In genomic region chr6:132812756-132813172, GRCh38 we compare ENCODE assay signal across 8 cellular contexts. TPM values are rescaled to one million over a fixed set of nuclear protein-coding genes. Genes with fewer than 3 reads are reported as not detected.
DNase-seq lines count a peak whose midpoint lies in the region; ATAC-seq and TF ChIP-seq lines count a peak whose summit lies in the region.

No MANE protein-coding gene starts in this region.

- WGBS in adrenal gland, 4 donors: 1% methylated on average over 5 of the region's 5 CpGs
- 0% methylated on average over 5 of the region's 5 CpGs for WGBS in right lobe of liver (ENCODE audit: insufficient coverage, low coverage, low lambda C conversion rate, missing lambda C conversion rate)

- H3K27ac Mint-ChIP-seq in type B pancreatic cell: peak overlapping the region; percentile 96

- peak overlapping the region; percentile 98 for H3K4me3 Mint-ChIP-seq in type B pancreatic cell

- no peaks in the 10 kb centered on the region for H3K27me3 ChIP-seq in right atrium auricular region
- no peaks in the 10 kb centered on the region for H3K27me3 ChIP-seq in adrenal gland
- H3K27me3 ChIP-seq in right lobe of liver: no peaks in the 10 kb centered on the region

- H3K4me1 ChIP-seq in right atrium auricular region (peaks cover 0 to 31% of the 10 kb centered on the region in 2 donors), adrenal gland (replicated peaks in 1 of 2) (peaks cover 15 to 38% of the 10 kb centered on the region in 2 donors), right lobe of liver (peaks cover 0 to 36% (median 2%) of the 10 kb centered on the region in 4 donors)

- ATAC-seq in Right ventricle myocardium inferior: no peak
- peak; percentile 8 for ATAC-seq in HG03442 (IDR thresholded peaks at IDR 0.05; ENCODE audit: unreplicated experiment)
- ATAC-seq in right lobe of liver: peak in 3 of 4 donors; percentile 10 to 30 (median 15)

- H3K9me3 Mint-ChIP-seq in type B pancreatic cell: no peaks in the 10 kb centered on the region

- H3K36me3 ChIP-seq in right atrium auricular region (peaks cover 21% of the 10 kb centered on the region), adrenal gland (replicated peaks in 1 of 2) (peaks cover 0 to 25% of the 10 kb centered on the region in 2 donors), right lobe of liver (peaks cover 0 to 20% (median 12%) of the 10 kb centered on the region in 4 donors)

- DNase-seq in right atrium auricular region (ENCODE audit: low spot score) (no peak), Right ventricle myocardium inferior (ENCODE audit: missing footprints) (no peak), adrenal gland (no peak), right lobe of liver (no peak), type B pancreatic cell (ENCODE audit: extremely low spot score, unreplicated experiment) (no peak), GM03348 (ENCODE audit: low spot score) (no peak)
- DNase-seq in stimulated activated CD8-positive, alpha-beta memory T cell treated with anti-CD3 and anti-CD28 coated beads, Interleukin-4, amount 100 ng/mL, for 48 hours: no peak

- intact Hi-C loops in Right ventricle myocardium inferior (cut with DNase I) (loop anchor here (5.0 kb wide), 2 partner anchors 300 to 1140 kb away; partner anchors contain the start of genes STX7 and TBPL1), adrenal gland (cut with DNase I) (no loop called here), right lobe of liver (cut with DNase I) (no loop called here)

- TF ChIP-seq POLR2A in adrenal gland (IDR thresholded peaks at IDR 0.05) (no peak), right lobe of liver (IDR thresholded peaks at IDR 0.05) (no peak)

- TF ChIP-seq CTCF in right atrium auricular region (IDR thresholded peaks at IDR 0.05) (no peak), adrenal gland (IDR thresholded peaks at IDR 0.05) (no peak), right lobe of liver (IDR thresholded peaks at IDR 0.05) (no peak), type B pancreatic cell (conservative IDR thresholded peaks at IDR 0.05) (no peak)

- peaks cover 13% of the 10 kb centered on the region for H3K27me3 Mint-ChIP-seq in type B pancreatic cell

- H3K4me3 ChIP-seq in right atrium auricular region (peak overlapping the region; percentile 87 to 91), adrenal gland (peak overlapping the region; percentile 17 to 86 (median 70)), right lobe of liver (peak overlapping the region; percentile 89 to 96 (median 94))

- H3K36me3 Mint-ChIP-seq in type B pancreatic cell: peaks cover 32% of the 10 kb centered on the region

- H3K27ac ChIP-seq in right atrium auricular region (peak overlapping the region; percentile 83 to 84), adrenal gland (peak overlapping the region; percentile 86 to 93 (median 91)), right lobe of liver (peak overlapping the region; percentile 96 to 97 (median 96))

- H3K4me1 Mint-ChIP-seq in type B pancreatic cell (ENCODE audit: unreplicated experiment): peaks cover 33% of the 10 kb centered on the region

- H3K9me3 ChIP-seq in right atrium auricular region: no peaks in the 10 kb centered on the region
- H3K9me3 ChIP-seq in adrenal gland (replicated peaks in 1 of 3): no peaks in the 10 kb centered on the region
- H3K9me3 ChIP-seq in right lobe of liver: no peaks in the 10 kb centered on the region

RNA-seq across cellular contexts. Expression of gene RPS12, which starts 1.6 kb away (rescaled TPM):
- total RNA-seq in right atrium auricular region (1,000 to 10,000 TPM in 1 of 2 donors, 100 to 1,000 TPM in 1; 609 to 1,510 TPM), Right ventricle myocardium inferior (561 TPM), adrenal gland (1,000 to 10,000 TPM in 2 of 8 donors, 100 to 1,000 TPM in 6; 686 to 1,861 (median 832) TPM), right lobe of liver (100 to 1,000 TPM; 345 to 448 (median 375) TPM), type B pancreatic cell (ENCODE audit: low replicate concordance) (1,352 and 1,365 TPM in 2 replicates)
- polyA plus RNA-seq in adrenal gland: 1,000 to 10,000 TPM in 1 of 3 donors, 100 to 1,000 TPM in 2; 901 to 1,022 (median 931) TPM

RNA-seq across cellular contexts. Expression of gene SLC18B1, which starts 14.3 kb away (rescaled TPM):
- 1 to 10 TPM; 3.2 to 3.9 TPM for total RNA-seq in right atrium auricular region
- 2.8 TPM for total RNA-seq in Right ventricle myocardium inferior
- 10 to 100 TPM in 7 of 8 donors, 1 to 10 TPM in 1; 8.7 to 32.8 (median 14.9) TPM for total RNA-seq in adrenal gland
- 10 to 100 TPM; 10.1 to 10.5 (median 10.2) TPM for polyA plus RNA-seq in adrenal gland
- total RNA-seq in right lobe of liver: 1 to 10 TPM; 2.9 to 6.1 (median 4.2) TPM
- 17.6 and 19.3 TPM in 2 replicates for total RNA-seq in type B pancreatic cell (ENCODE audit: low replicate concordance)

RNA-seq across cellular contexts. Expression of gene VNN2, which starts 55.1 kb away (rescaled TPM):
- total RNA-seq in right atrium auricular region (1 to 10 TPM; 3.8 to 5.8 TPM), Right ventricle myocardium inferior (2.8 TPM), adrenal gland (1 to 10 TPM; 1.6 to 9.5 (median 4.2) TPM), right lobe of liver (10 to 100 TPM in 1 of 6 experiments, 1 to 10 TPM in 4, under 1 TPM in 1; 0.75 to 18.9 (median 5.9) TPM), type B pancreatic cell (ENCODE audit: low replicate concordance) (0.36 and 0.39 TPM in 2 replicates)
- polyA plus RNA-seq in adrenal gland: 1 to 10 TPM in 2 of 3 donors, under 1 TPM in 1; 0.91 to 3.1 (median 1.4) TPM
